8 cellular contexts compared by ENCODE assay signal in the genomic region with DNA sequence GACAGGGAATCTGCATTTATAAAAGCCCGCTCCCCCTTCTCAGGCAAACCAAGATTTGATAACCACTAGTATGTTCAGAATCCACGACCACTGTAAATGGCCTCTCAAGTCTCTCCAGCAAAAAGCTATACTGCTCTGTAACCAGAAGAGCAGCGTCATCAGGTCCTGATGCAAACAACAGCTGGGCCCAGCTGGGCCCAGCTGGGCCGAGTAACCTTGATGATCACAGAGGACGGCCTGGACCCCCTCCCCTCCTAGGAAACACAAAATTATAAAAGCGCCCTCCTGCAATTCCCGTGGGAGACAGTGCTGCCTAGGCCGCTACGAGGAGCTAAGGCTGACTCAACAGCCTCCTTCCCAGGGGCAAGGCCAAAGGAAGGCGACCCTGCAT. TPM values are rescaled to one million over a fixed set of nuclear protein-coding genes. Genes with fewer than 3 reads are reported as not detected.
DNase-seq lines count a peak whose midpoint lies in the region; ATAC-seq and TF ChIP-seq lines count a peak whose summit lies in the region.

No MANE protein-coding gene starts in this region.

- ATAC-seq in gastroesophageal sphincter (no peak), HG02852 (IDR thresholded peaks at IDR 0.05; ENCODE audit: unreplicated experiment) (no peak)

- peaks cover 30% of the 10 kb centered on the region for H3K36me3 Mint-ChIP-seq in T-helper 1 cell treated with Interleukin-12 subunit alpha and Interleukin-12 subunit beta and Interleukin-4 antibody, amounts not matched to agents 30 μg/mL and 1 μg/mL, for 36 hours (ENCODE audit: low read depth)

- H3K4me2 ChIP-seq in SU-DHL-6 (ENCODE audit: low read depth, low read length, poor library complexity, severe bottlenecking) (peak overlapping the region; percentile 78), skeletal muscle satellite cell (ENCODE audit: low read length) (peak overlapping the region; percentile 97)

- TF ChIP-seq POLR2A in gastroesophageal sphincter (IDR thresholded peaks at IDR 0.05): no peak

- DNase-seq in T-helper 1 cell: no peak
- DNase-seq in NCI-H2029 (lab: John Stamatoyannopoulos, UW): no peak
- DNase-seq in GM03348 (ENCODE audit: low spot score): no peak

- H3K27ac ChIP-seq in SU-DHL-6 (ENCODE audit: low read depth, low read length) (no peak overlapping the region), gastroesophageal sphincter (peak overlapping the region; percentile 90 to 98 (median 98))

- TF ChIP-seq CTCF in SU-DHL-6 (IDR thresholded peaks at IDR 0.05; ENCODE audit: insufficient read depth, low read length, poor library complexity, severe bottlenecking): no peak
- TF ChIP-seq CTCF in gastroesophageal sphincter (IDR thresholded peaks at IDR 0.05): no peak

- peak overlapping the region; percentile 91 for H3K4me3 Mint-ChIP-seq in T-helper 1 cell treated with Interleukin-12 subunit alpha and Interleukin-12 subunit beta and Interleukin-4 antibody, amounts not matched to agents 30 μg/mL and 1 μg/mL, for 36 hours

- peak overlapping the region; percentile 90 for H3K9ac ChIP-seq in SU-DHL-6 (ENCODE audit: low read length)
- peak overlapping the region; percentile 93 for H3K9ac ChIP-seq in skeletal muscle satellite cell (ENCODE audit: low read depth, low read length)

- H3K4me1 ChIP-seq in gastroesophageal sphincter: peaks cover 0 to 47% (median 2%) of the 10 kb centered on the region in 3 donors
- peaks cover 23% of the 10 kb centered on the region for H3K4me1 ChIP-seq in skeletal muscle satellite cell (ENCODE audit: control insufficient read depth, insufficient read depth, low read length)

- H3K4me1 Mint-ChIP-seq in T-helper 1 cell treated with Interleukin-12 subunit alpha and Interleukin-12 subunit beta and Interleukin-4 antibody, amounts not matched to agents 30 μg/mL and 1 μg/mL, for 36 hours (ENCODE audit: low read depth): peaks cover 30% of the 10 kb centered on the region

- H3K9me3 Mint-ChIP-seq in T-helper 1 cell treated with Interleukin-12 subunit alpha and Interleukin-12 subunit beta and Interleukin-4 antibody, amounts not matched to agents 30 μg/mL and 1 μg/mL, for 36 hours: no peaks in the 10 kb centered on the region

- no peaks in the 10 kb centered on the region for H3K9me2 ChIP-seq in SU-DHL-6 (replicated peaks; ENCODE audit: insufficient read depth, low read length)

- H3K27ac Mint-ChIP-seq in T-helper 1 cell treated with Interleukin-12 subunit alpha and Interleukin-12 subunit beta and Interleukin-4 antibody, amounts not matched to agents 30 μg/mL and 1 μg/mL, for 36 hours: peak overlapping the region; percentile 96

- H3K4me3 ChIP-seq in SU-DHL-6 (ENCODE audit: insufficient read depth, low read length, poor library complexity, severe bottlenecking) (peak overlapping the region; percentile 83), gastroesophageal sphincter (peak overlapping the region; percentile 46 to 97), skeletal muscle satellite cell (ENCODE audit: low read length) (peak overlapping the region; percentile 97)

- H3K9me3 ChIP-seq in SU-DHL-6 (ENCODE audit: insufficient read depth, low read length): no peaks in the 10 kb centered on the region
- no peaks in the 10 kb centered on the region for H3K9me3 ChIP-seq in gastroesophageal sphincter
- no peaks in the 10 kb centered on the region for H3K9me3 ChIP-seq in skeletal muscle satellite cell (replicated peaks; ENCODE audit: low read length)

- peaks cover 31% of the 10 kb centered on the region for H3K79me2 ChIP-seq in SU-DHL-6 (ENCODE audit: insufficient read depth, low read length)

- H3F3A ChIP-seq in SU-DHL-6 (ENCODE audit: insufficient read depth): no peaks in the 10 kb centered on the region

- H3K36me3 ChIP-seq in SU-DHL-6 (ENCODE audit: low read length) (peaks cover 28% of the 10 kb centered on the region), gastroesophageal sphincter (peaks cover 0 to 7% of the 10 kb centered on the region in 2 donors), skeletal muscle satellite cell (ENCODE audit: insufficient read depth, low read length) (no peaks in the 10 kb centered on the region)

- peaks cover 34% of the 10 kb centered on the region for H3K27me3 Mint-ChIP-seq in T-helper 1 cell treated with Interleukin-12 subunit alpha and Interleukin-12 subunit beta and Interleukin-4 antibody, amounts not matched to agents 30 μg/mL and 1 μg/mL, for 36 hours (ENCODE audit: low read depth)

- no peaks in the 10 kb centered on the region for H3K27me3 ChIP-seq in SU-DHL-6 (ENCODE audit: low read length)
- peaks cover 6% of the 10 kb centered on the region for H3K27me3 ChIP-seq in gastroesophageal sphincter
- H3K27me3 ChIP-seq in skeletal muscle satellite cell (ENCODE audit: control insufficient read depth, insufficient read depth, low read length): no peaks in the 10 kb centered on the region

- WGBS in gastroesophageal sphincter (ENCODE audit: low coverage in 1 of 2), 2 donors: 19% methylated on average over 10 of the region's 10 CpGs; no CpG with 5 or more reads in 1 of the 2 donors

- peaks cover 30% of the 10 kb centered on the region for H4K20me1 ChIP-seq in SU-DHL-6 (ENCODE audit: low read depth, low read length)

- peak overlapping the region; percentile 79 for H2AFZ ChIP-seq in SU-DHL-6 (ENCODE audit: low read depth, low read length, severe bottlenecking)

- no peak for TF ChIP-seq EP300 in gastroesophageal sphincter (IDR thresholded peaks at IDR 0.05)

RNA-seq across cellular contexts. Expression of a gene that starts 0.5 kb away (rescaled TPM):
- 10 to 100 TPM; 20.2 to 28.9 (median 22.5) TPM for total RNA-seq in gastroesophageal sphincter
- total RNA-seq in skeletal muscle satellite cell (2012; rRNA removed): 19.3 and 21.6 TPM in 2 replicates

RNA-seq across cellular contexts. Expression of a gene that starts 12.2 kb away (rescaled TPM):
- 1 to 10 TPM in 2 of 4 donors, under 1 TPM in 2; 0.52 to 1.3 (median 1.1) TPM for total RNA-seq in gastroesophageal sphincter
- total RNA-seq in skeletal muscle satellite cell (2012; rRNA removed): 0.25 and 0.87 TPM in 2 replicates
